1 cellular context compared by ENCODE assay signal in genomic region chr2:9430316-9431293, GRCh38.
TF ChIP-seq lines count a peak whose summit lies in the region.

No MANE protein-coding gene starts in this region.

TF ChIP-seq in K562, 482 proteins besides CTCF, POLR2A, EP300 and RAD21:
- 0 out of 2 replicates have a peak, but pooled peaks have one; percentile 30 for TF ChIP-seq GTF2E2 (tag; IDR thresholded peaks at IDR 0.05)
- peak; percentile 82 for TF ChIP-seq MEF2D (tag; conservative IDR thresholded peaks at IDR 0.05; ENCODE audit: low read depth)
- 0 out of 2 replicates have a peak, but pooled peaks have one; percentile 6 for TF ChIP-seq CBFA2T2 (conservative IDR thresholded peaks at IDR 0.05)
- peak; percentile 69 for TF ChIP-seq FOSL1 (tag; conservative IDR thresholded peaks at IDR 0.05)
- no peak for TF ChIP-seq RBBP5 (IDR thresholded peaks at IDR 0.05; ENCODE audit: borderline replicate concordance, insufficient read depth, low read length, poor library complexity, severe bottlenecking)
- no peak for TF ChIP-seq JUND (IDR thresholded peaks at IDR 0.05; ENCODE audit: borderline replicate concordance, low read depth, low read length)
- 0 out of 3 replicates have a peak, but pooled peaks have one; percentile 39 for TF ChIP-seq JUND (tag; IDR thresholded peaks at IDR 0.05; ENCODE audit: borderline replicate concordance, low read depth, low read length)
- TF ChIP-seq ESRRA (IDR thresholded peaks at IDR 0.05; ENCODE audit: borderline replicate concordance, low read depth): 0 out of 2 replicates have a peak, but pooled peaks have one; percentile 32
- peak; percentile 73 for TF ChIP-seq ATF3 (IDR thresholded peaks at IDR 0.05)
- no peak for TF ChIP-seq ATF3 (CRISPR knock-in tag; conservative IDR thresholded peaks at IDR 0.05)
- no peak for TF ChIP-seq ZNF778 (CRISPR knock-in tag; IDR thresholded peaks at IDR 0.05)
- no peak for TF ChIP-seq ZNF589 (CRISPR knock-in tag; IDR thresholded peaks at IDR 0.05; ENCODE audit: low read depth)
- TF ChIP-seq MEF2A (IDR thresholded peaks at IDR 0.05; ENCODE audit: control insufficient read depth, low read depth, low read length): peak; percentile 64; the same call in 1 of the 2 replicates
- peak; percentile 82 for TF ChIP-seq ZBTB40 (IDR thresholded peaks at IDR 0.05)
- TF ChIP-seq ZBTB40 (CRISPR knock-in tag; IDR thresholded peaks at IDR 0.05): peak; percentile 57; the same call in 1 of the 2 replicates
